In genomic region chr5:65190328-65191053, GRCh38 we compare ENCODE assay signal across 9 cellular contexts.
DNase-seq lines count a peak whose midpoint lies in the region; ATAC-seq and TF ChIP-seq lines count a peak whose summit lies in the region.
"Had no signal": no experiment of that assay in that cellular context is flagged by ENCODE, and none has a peak within 500 bp of the region (broad histone marks: within the 10 kb centered on the region; RNA-seq: fewer than 3 reads in every experiment).

No MANE protein-coding gene starts in this region.

- ATAC-seq in GM21576 (IDR thresholded peaks at IDR 0.05; ENCODE audit: unreplicated experiment), result peak; percentile 61

- H3K4me3 ChIP-seq in foreskin fibroblast (ENCODE audit: low read depth in 1 of 2, low read length in 2 of 2), result peak overlapping the region in 1 of 2 donors; percentile 1
- H3K4me3 ChIP-seq in BE2C (ENCODE audit: low read depth, low read length), result no peak overlapping the region

- CTCF ChIA-PET in GM10248 (lab: Yijun Ruan, JAX), result interaction anchor here (1.0 to 1.1 kb wide), 2 partner anchors 11 to 45 kb away, joined by 3 to 4 read pairs; no protein-coding TSS in a partner anchor

- no peaks in the 10 kb centered on the region for H3K9me3 ChIP-seq in BE2C

- POLR2A ChIA-PET in GM10248 (lab: Yijun Ruan, JAX), result no interaction called here

- DNase-seq in GM10248 (ENCODE audit: extremely low spot score) (peak; percentile 27), M059J (ENCODE audit: low read depth) (peak; percentile 91), foreskin fibroblast (peak; percentile 98), BE2C (no peak), NAMALWA (ENCODE audit: low spot score) (no peak), NCI-H1930 (lab: John Stamatoyannopoulos, UW) (no peak), NCI-H1092 (lab: John Stamatoyannopoulos, UW) (no peak)
- DNase-seq: NCI-H82 had no signal

- no peak for TF ChIP-seq CTCF in GM10248 (IDR thresholded peaks at IDR 0.05; ENCODE audit: control extremely low read depth, extremely low read depth, low read depth, missing control alignments)
- no peak for TF ChIP-seq CTCF in foreskin fibroblast (IDR thresholded peaks at IDR 0.05; ENCODE audit: low read depth, low read length)
- TF ChIP-seq CTCF in BE2C (IDR thresholded peaks at IDR 0.05; ENCODE audit: low read depth, low read length), result no peak

- peaks cover under 1% of the 10 kb centered on the region; the same call in 1 of the 2 replicates for H3K27me3 ChIP-seq in BE2C

- no peaks in the 10 kb centered on the region for H3K4me1 ChIP-seq in BE2C

- no peaks in the 10 kb centered on the region for H3K36me3 ChIP-seq in BE2C

Comparison
In these comparisons a context has a peak if more than half of its experiments do, and no peak if none do; other contexts are left out.
1. DNase-seq: peak in GM10248 (single experiment), M059J (single experiment) and foreskin fibroblast (2 of 2); none in BE2C (single experiment), NAMALWA (single experiment), NCI-H1930 (0 of 2) and NCI-H1092 (single experiment).